ENCODE assay signal across 8 cellular contexts in the genomic region with DNA sequence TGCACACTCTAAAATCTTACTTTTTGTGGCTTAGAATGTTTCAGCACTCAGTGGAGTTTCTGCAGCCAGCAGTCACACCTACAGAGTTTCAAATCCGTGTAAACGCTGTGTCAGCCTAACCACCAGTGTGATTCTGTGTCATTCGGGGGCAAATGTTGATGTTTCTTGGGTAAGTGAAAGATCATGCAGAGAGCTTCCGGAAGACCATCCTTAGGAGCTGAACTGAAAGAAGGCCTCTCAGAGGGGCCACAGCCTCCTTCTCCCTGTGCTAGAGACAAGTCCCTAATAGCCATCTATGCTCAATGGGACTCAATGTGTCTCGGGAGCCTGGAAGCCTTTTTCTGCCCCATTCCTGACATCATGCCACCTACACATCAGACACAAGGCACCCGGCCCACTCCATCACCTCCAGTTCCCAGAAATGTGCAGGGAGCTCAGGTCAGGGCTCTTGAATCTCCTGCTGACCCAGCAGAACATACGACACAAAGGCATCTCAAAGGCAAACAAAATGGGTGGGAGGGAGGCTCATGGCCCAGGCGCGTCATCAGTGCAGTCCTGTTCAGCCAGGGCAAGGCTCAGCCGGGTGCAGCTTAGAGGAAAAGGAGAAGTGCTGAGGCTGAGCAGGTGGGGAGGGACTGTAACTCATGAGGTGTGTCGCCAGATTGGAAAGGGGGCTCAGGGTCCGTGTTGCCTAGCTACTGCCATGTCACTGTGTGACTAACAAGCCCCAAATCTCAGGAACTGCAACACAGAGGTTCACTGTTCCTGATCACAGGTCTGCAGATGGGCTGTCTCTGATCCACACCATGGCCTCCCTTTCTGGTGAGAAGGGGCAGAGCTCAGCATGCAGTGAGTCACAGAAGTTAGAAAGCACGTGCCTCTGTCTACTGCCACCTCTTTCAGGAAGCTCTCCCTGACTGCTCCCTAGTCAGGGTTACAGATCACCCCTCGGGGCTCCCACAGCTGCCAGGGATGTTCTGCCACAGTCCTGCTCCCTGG.
DNase-seq lines count a peak whose midpoint lies in the region; ATAC-seq and TF ChIP-seq lines count a peak whose summit lies in the region.

No MANE protein-coding gene starts in this region.

- H3K4me3 Mint-ChIP-seq in activated CD8-positive, alpha-beta T cell treated with anti-CD3 and anti-CD28 coated beads, Interleukin-2, amount 10 ng/mL, durations not matched to agents 7 days and 5 days: no peak overlapping the region
- H3K4me3 Mint-ChIP-seq in naive B cell: peak overlapping the region in 7 of 8 donors; percentile 4 to 72 (median 41)

- H3K4me1 Mint-ChIP-seq in activated CD8-positive, alpha-beta T cell treated with anti-CD3 and anti-CD28 coated beads, Interleukin-2, amount 10 ng/mL, durations not matched to agents 7 days and 5 days (ENCODE audit: low read depth): peaks cover 29% of the 10 kb centered on the region
- peaks cover 21 to 34% (median 25%) of the 10 kb centered on the region in 3 donors for H3K4me1 Mint-ChIP-seq in naive B cell

- WGBS in lower leg skin, 2 donors: 74 to 81% methylated on average over 14 of the region's 14 CpGs

- DNase-seq in GDM1 (lab: John Stamatoyannopoulos, UW) (peak; percentile 14), naive B cell (peak; percentile 88), lower leg skin (ENCODE audit: low spot score in 2 of 2) (no peak), cerebellum (ENCODE audit: low spot score) (no peak), T1000 (lab: John Stamatoyannopoulos, UW) (no peak)
- peak; percentile 67 for DNase-seq in activated CD8-positive, alpha-beta T cell treated with anti-CD3 and anti-CD28 coated beads, Interleukin-2, amount 10 ng/mL, durations not matched to agents 7 days and 5 days

- ATAC-seq in GM19468 (IDR thresholded peaks at IDR 0.05; ENCODE audit: extremely low read depth, unreplicated experiment): peak; percentile 57
- peak; percentile 78 for ATAC-seq in HG03469 (IDR thresholded peaks at IDR 0.05; ENCODE audit: unreplicated experiment)
- ATAC-seq in activated CD8-positive, alpha-beta T cell treated with anti-CD3 and anti-CD28 coated beads, Interleukin-2, amount 10 ng/mL, durations not matched to agents 7 days and 5 days: peak; percentile 69
- peak; percentile 95 to 96 for ATAC-seq in naive B cell (ENCODE audit: low read depth in 2 of 2)

- intact Hi-C loops in lower leg skin (cut with DNase I; ENCODE audit: low total_unique reads): no loop called here

- peak overlapping the region; percentile 73 for H3K27ac Mint-ChIP-seq in activated CD8-positive, alpha-beta T cell treated with anti-CD3 and anti-CD28 coated beads, Interleukin-2, amount 10 ng/mL, durations not matched to agents 7 days and 5 days
- H3K27ac Mint-ChIP-seq in naive B cell: peak overlapping the region; percentile 88 to 98 (median 98)

- H3K4me3 ChIP-seq in lower leg skin (ENCODE audit: low read depth, poor library complexity, severe bottlenecking): no peak overlapping the region

- TF ChIP-seq CTCF in lower leg skin (IDR thresholded peaks at IDR 0.05): no peak

- H3K36me3 Mint-ChIP-seq in activated CD8-positive, alpha-beta T cell treated with anti-CD3 and anti-CD28 coated beads, Interleukin-2, amount 10 ng/mL, durations not matched to agents 7 days and 5 days (ENCODE audit: low read depth): no peaks in the 10 kb centered on the region
- H3K36me3 Mint-ChIP-seq in naive B cell: peaks cover 0 to 5% of the 10 kb centered on the region in 2 donors

- no peak for TF ChIP-seq POLR2A in lower leg skin (IDR thresholded peaks at IDR 0.05)

- POLR2A ChIA-PET in activated CD8-positive, alpha-beta T cell treated with anti-CD3 and anti-CD28 coated beads, Interleukin-2, amount 10 ng/mL, durations not matched to agents 7 days and 5 days (lab: Charles Lee): interaction anchor here (0.6 to 1.6 kb wide), 7 partner anchors 9 to 78 kb away, joined by 3 to 7 read pairs (median 3); no protein-coding TSS in a partner anchor

- H3K27me3 Mint-ChIP-seq in activated CD8-positive, alpha-beta T cell treated with anti-CD3 and anti-CD28 coated beads, Interleukin-2, amount 10 ng/mL, durations not matched to agents 7 days and 5 days (ENCODE audit: low read depth): no peaks in the 10 kb centered on the region
- peaks cover 0 to 4% (median 0%) of the 10 kb centered on the region in 3 donors for H3K27me3 Mint-ChIP-seq in naive B cell

- H3K9me3 Mint-ChIP-seq in activated CD8-positive, alpha-beta T cell treated with anti-CD3 and anti-CD28 coated beads, Interleukin-2, amount 10 ng/mL, durations not matched to agents 7 days and 5 days (ENCODE audit: insufficient read depth): peaks cover 7% of the 10 kb centered on the region
- peaks cover 0 to 6% (median 3%) of the 10 kb centered on the region in 7 donors for H3K9me3 Mint-ChIP-seq in naive B cell

- CTCF ChIA-PET in activated CD8-positive, alpha-beta T cell treated with anti-CD3 and anti-CD28 coated beads, Interleukin-2, amount 10 ng/mL, durations not matched to agents 7 days and 5 days (lab: Charles Lee): interaction anchor here (0.9 to 2.2 kb wide), 4 partner anchors 22 to 91 kb away, joined by 3 to 12 read pairs (median 5); no protein-coding TSS in a partner anchor

Comparison
In these comparisons a context has a peak if more than half of its experiments do, and no peak if none do; other contexts are left out.
1. DNase-seq: peak in GDM1 (single experiment), activated CD8-positive, alpha-beta T cell treated with anti-CD3 and anti-CD28 coated beads, Interleukin-2, amount 10 ng/mL, durations not matched to agents 7 days and 5 days (single experiment) and naive B cell (single experiment); none in lower leg skin (0 of 2), cerebellum (single experiment) and T1000 (single experiment).
2. Peak in every context shown above with its lines, with median percentiles within 50 percentile points of each other: ATAC-seq.